In genomic region chr5:173594061-173594460, GRCh38 we compare ENCODE assay signal across 18 cellular contexts.
"Had no signal": no experiment of that assay in that cellular context is flagged by ENCODE, and none has a peak within 500 bp of the region (broad histone marks: within the 10 kb centered on the region; RNA-seq: fewer than 3 reads in every experiment).

No MANE protein-coding gene starts in this region.

- H3K4me1 ChIP-seq: psoas muscle, right lobe of liver had no signal

- FAIRE-seq: endothelial cell of umbilical vein, frontal cortex had no signal

- H3K4me1 Mint-ChIP-seq: endodermal cell; naive thymus-derived CD4-positive, alpha-beta T cell; nephron progenitor cell had no signal

- ATAC-seq: heart right ventricle; left lobe of liver; naive thymus-derived CD4-positive, alpha-beta T cell; psoas muscle; right lobe of liver had no signal

- H3K27me3 Mint-ChIP-seq: naive thymus-derived CD4-positive, alpha-beta T cell had no signal

- H3K4me3 Mint-ChIP-seq: endodermal cell; naive thymus-derived CD4-positive, alpha-beta T cell; nephron progenitor cell had no signal

- DNase-seq: effector CD4-positive, alpha-beta T cell; endodermal cell; erythroblast; heart right ventricle; islet precursor cell; mammary epithelial cell; naive thymus-derived CD4-positive, alpha-beta T cell; nephron progenitor cell; psoas muscle; retina; right lobe of liver; stimulated activated CD4-positive, alpha-beta T cell treated with anti-CD3 and anti-CD28 coated beads, Interleukin-2, amount 100 ng/mL, for 24 hours; stimulated activated naive CD4-positive, alpha-beta T cell; trophoblast cell had no signal

- H3K27ac ChIP-seq: coronary artery, heart right ventricle, psoas muscle, right lobe of liver had no signal

- H3K36me3 ChIP-seq: heart right ventricle, right lobe of liver had no signal

- H3K4me3 ChIP-seq: coronary artery, heart right ventricle, psoas muscle, right lobe of liver had no signal

- H3K9me3 ChIP-seq: right lobe of liver had no signal

- H3K27me3 ChIP-seq: heart right ventricle, right lobe of liver had no signal

- H3K27ac Mint-ChIP-seq: endodermal cell, nephron progenitor cell had no signal
